In the genomic region with DNA sequence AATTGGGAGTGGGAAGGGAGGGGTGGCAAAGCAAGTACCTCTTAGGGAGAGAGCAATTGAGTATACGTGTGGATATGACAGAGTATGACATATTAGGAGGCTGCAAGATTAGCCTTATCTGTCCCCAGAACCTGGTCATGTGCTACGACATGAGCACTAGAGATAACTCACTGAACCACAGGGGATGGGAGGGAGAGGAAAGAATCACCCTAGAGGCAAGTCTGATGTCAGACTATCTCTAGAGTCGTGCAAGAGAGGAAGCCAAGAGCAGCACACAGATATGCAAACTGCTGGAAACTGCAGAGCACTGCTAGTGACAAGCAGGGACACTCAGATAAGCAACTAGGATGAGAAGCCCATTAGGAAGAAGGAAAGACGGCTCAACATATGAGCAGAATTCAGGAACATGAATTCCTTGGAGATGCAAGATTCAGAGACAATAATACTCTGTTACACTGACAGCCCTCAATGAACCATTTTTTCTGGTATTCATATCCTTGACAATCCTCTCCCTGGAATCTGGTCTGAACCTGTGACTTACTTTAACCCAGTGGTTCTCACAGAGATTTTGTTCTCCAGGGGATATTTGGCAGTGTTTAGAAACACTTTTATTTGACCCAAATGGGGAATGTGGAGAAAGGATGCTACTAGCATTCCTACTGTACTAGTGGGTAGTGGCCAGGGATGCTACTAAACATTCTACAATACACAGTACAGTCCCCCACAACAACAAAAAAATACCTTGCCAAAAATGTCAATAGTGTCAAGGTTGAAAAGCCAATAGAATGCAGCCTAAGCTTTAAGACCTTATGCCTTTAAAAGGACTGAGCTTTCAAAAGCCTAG, we compare ENCODE assay signal across 9 cellular contexts.
DNase-seq lines count a peak whose midpoint lies in the region; ATAC-seq lines count a peak whose summit lies in the region.
"Had no signal": no experiment of that assay in that cellular context is flagged by ENCODE, and none has a peak within 500 bp of the region (broad histone marks: within the 10 kb centered on the region; RNA-seq: fewer than 3 reads in every experiment).

No MANE protein-coding gene starts in this region.

- peaks cover 12% of the 10 kb centered on the region for H3K4me1 Mint-ChIP-seq in activated CD4-positive, alpha-beta T cell treated with anti-CD3 and anti-CD28 coated beads for 36 hours

- intact Hi-C loops in activated CD4-positive, alpha-beta T cell treated with anti-CD3 and anti-CD28 coated beads for 36 hours (cut with DNase I, micrococcal nuclease) = no loop called here

- CTCF ChIA-PET in activated CD4-positive, alpha-beta T cell treated with anti-CD3 and anti-CD28 coated beads for 36 hours (lab: Charles Lee) = interaction anchor here (0.5 kb wide), 1 partner anchor 233 kb away, joined by 3 read pairs; no protein-coding TSS in a partner anchor

- POLR2A ChIA-PET in activated CD4-positive, alpha-beta T cell treated with anti-CD3 and anti-CD28 coated beads for 36 hours (lab: Charles Lee) = no interaction called here

- H3K9me3 Mint-ChIP-seq in activated CD4-positive, alpha-beta T cell treated with anti-CD3 and anti-CD28 coated beads for 36 hours (ENCODE audit: low read depth) = no peaks in the 10 kb centered on the region
- H3K9me3 Mint-ChIP-seq: T-helper 1 cell treated with Interleukin-12 subunit alpha and Interleukin-12 subunit beta and Interleukin-4 antibody, amounts not matched to agents 30 μg/mL and 1 μg/mL, for 36 hours had no signal

- H3K4me3 Mint-ChIP-seq in activated CD4-positive, alpha-beta T cell treated with anti-CD3 and anti-CD28 coated beads for 36 hours = no peak overlapping the region
- H3K4me3 Mint-ChIP-seq: T-helper 1 cell treated with Interleukin-12 subunit alpha and Interleukin-12 subunit beta and Interleukin-4 antibody, amounts not matched to agents 30 μg/mL and 1 μg/mL, for 36 hours had no signal

- H3K27me3 Mint-ChIP-seq in activated CD4-positive, alpha-beta T cell treated with anti-CD3 and anti-CD28 coated beads for 36 hours = peaks cover 2% of the 10 kb centered on the region

- ATAC-seq in activated CD4-positive, alpha-beta T cell treated with anti-CD3 and anti-CD28 coated beads for 36 hours = peak; percentile 74
- ATAC-seq in HG03378 (IDR thresholded peaks at IDR 0.05; ENCODE audit: unreplicated experiment) = peak; percentile 79
- ATAC-seq in stimulated activated naive CD8-positive, alpha-beta T cell treated with anti-CD3 and anti-CD28 coated beads, Interleukin-15, Interleukin-2, amounts not matched to agents 100 U/mL and 50 U/mL, for 24 hours = peak; percentile 72

- no peak for DNase-seq in activated CD4-positive, alpha-beta T cell treated with anti-CD3 and anti-CD28 coated beads for 36 hours
- no peak for DNase-seq in activated CD4-positive, alpha-beta T cell treated with anti-CD3 and anti-CD28 coated beads, Interleukin-2, amount 50 U/mL, for 4 hours
- DNase-seq in amniotic epithelial cell (ENCODE audit: low read depth) (peak; percentile 47), NCI-H748 (lab: John Stamatoyannopoulos, UW; ENCODE audit: unreplicated experiment) (no peak), NCI-H1694 treated with DMSO at 0.1 percent for 48 hours (lab: John Stamatoyannopoulos, UW) (no peak), AG20443 (ENCODE audit: low spot score) (no peak)
- no peak for DNase-seq in stimulated activated naive CD8-positive, alpha-beta T cell treated with anti-CD3 and anti-CD28 coated beads, Interleukin-15, Interleukin-2, amounts not matched to agents 100 U/mL and 50 U/mL, for 24 hours

- H3K27ac Mint-ChIP-seq in activated CD4-positive, alpha-beta T cell treated with anti-CD3 and anti-CD28 coated beads for 36 hours = no peak overlapping the region
- H3K27ac Mint-ChIP-seq: T-helper 1 cell treated with Interleukin-12 subunit alpha and Interleukin-12 subunit beta and Interleukin-4 antibody, amounts not matched to agents 30 μg/mL and 1 μg/mL, for 36 hours had no signal

- H3K36me3 Mint-ChIP-seq in activated CD4-positive, alpha-beta T cell treated with anti-CD3 and anti-CD28 coated beads for 36 hours (ENCODE audit: low read depth) = no peaks in the 10 kb centered on the region
